ENCODE assay signal across 13 cellular contexts in the genomic region with DNA sequence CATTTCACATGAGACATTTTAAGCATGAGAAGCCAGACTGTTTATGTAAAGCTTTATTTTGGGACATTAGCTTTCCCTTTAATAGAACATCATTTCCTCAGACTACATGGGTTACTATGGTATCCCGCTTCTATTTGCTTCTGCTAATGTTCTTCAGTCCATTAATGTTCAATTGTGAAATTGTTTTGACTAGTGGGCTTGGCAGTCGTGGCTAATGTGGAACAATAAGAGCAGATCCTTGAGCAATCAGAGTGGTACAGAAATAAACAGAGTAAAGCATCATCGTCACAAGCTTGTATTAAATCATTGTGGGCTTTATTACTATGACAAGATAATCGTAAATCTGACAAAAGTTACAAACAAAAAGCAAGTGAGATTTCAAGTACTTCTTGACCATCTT.
A peak's percentile ranks its signal among the peaks of the same experiment; 100 is the strongest.
DNase-seq lines count a peak whose midpoint lies in the region; ATAC-seq and TF ChIP-seq lines count a peak whose summit lies in the region.
"Had no signal": no experiment of that assay in that cellular context is flagged by ENCODE, and none has a peak within 500 bp of the region (broad histone marks: within the 10 kb centered on the region; RNA-seq: fewer than 3 reads in every experiment).

No MANE protein-coding gene starts in this region.

- H3K4me3 ChIP-seq in suprapubic skin (no peak overlapping the region), mesendoderm (ENCODE audit: low read length) (no peak overlapping the region)
- H3K4me3 ChIP-seq: skin epidermis had no signal

- no peak overlapping the region for H4K8ac ChIP-seq in mesendoderm (ENCODE audit: low read depth, low read length)

- H3K4me2 ChIP-seq in mesendoderm (ENCODE audit: low read length), result no peak overlapping the region

- H3K18ac ChIP-seq in mesendoderm (ENCODE audit: low read length), result no peak overlapping the region

- H3K23ac ChIP-seq in mesendoderm (ENCODE audit: low read length), result no peak overlapping the region

- H3K27me3 ChIP-seq in suprapubic skin (no peaks in the 10 kb centered on the region), mesendoderm (ENCODE audit: insufficient read depth, low read length, poor library complexity) (no peaks in the 10 kb centered on the region)

- no peak for TF ChIP-seq CTCF in suprapubic skin (IDR thresholded peaks at IDR 0.05)

- no peak overlapping the region for H2BK15ac ChIP-seq in mesendoderm (replicated peaks; ENCODE audit: low read depth)

- no peak overlapping the region for H2AK5ac ChIP-seq in mesendoderm (ENCODE audit: low read length)

- H3K79me2 ChIP-seq in mesendoderm (ENCODE audit: control insufficient read depth, insufficient read depth, low read length), result no peaks in the 10 kb centered on the region

- no peak for TF ChIP-seq EP300 in suprapubic skin (IDR thresholded peaks at IDR 0.05)

- H3K4me1 ChIP-seq in suprapubic skin (no peaks in the 10 kb centered on the region), mesendoderm (ENCODE audit: control insufficient read depth, low read depth, low read length) (no peaks in the 10 kb centered on the region)

- H2BK120ac ChIP-seq in mesendoderm (ENCODE audit: low read depth, low read length), result no peak overlapping the region

- no peak overlapping the region for H3K4ac ChIP-seq in mesendoderm (ENCODE audit: low read depth, low read length)

- peak overlapping the region; percentile 46 for H3K27ac ChIP-seq in suprapubic skin
- H3K27ac ChIP-seq in mesendoderm (ENCODE audit: low read depth, low read length), result no peak overlapping the region

- no peak for TF ChIP-seq POLR2A in suprapubic skin (IDR thresholded peaks at IDR 0.05)

- WGBS in suprapubic skin, result 54% methylated on average over 4 of the region's 4 CpGs
- no CpG with 5 or more reads among the region's 4 CpGs for WGBS in mesendoderm (ENCODE audit: extremely low coverage, insufficient coverage, low lambda C conversion rate)

- H3K56ac ChIP-seq in mesendoderm (ENCODE audit: low read length), result no peak overlapping the region

- DNase-seq in NCI-H2196 (lab: John Stamatoyannopoulos, UW; ENCODE audit: unreplicated experiment), result peak; percentile 13
- DNase-seq in NCI-H2196 treated with DMSO at 0.1 percent for 48 hours (lab: John Stamatoyannopoulos, UW; ENCODE audit: unreplicated experiment), result no peak
- peak; percentile 85 for DNase-seq in NCI-H446 treated with DMSO at 0.1 percent for 48 hours (lab: John Stamatoyannopoulos, UW)
- DNase-seq in fibroblast of peridontal ligament (ENCODE audit: extremely low read depth), result peak; percentile 68
- DNase-seq in suprapubic skin (ENCODE audit: low spot score in 2 of 2), result no peak
- no peak for DNase-seq in mesendoderm
- DNase-seq in HuH-7.5 (ENCODE audit: low spot score), result no peak
- DNase-seq in left lobe of liver (ENCODE audit: low spot score), result no peak
- DNase-seq: 8988T; activated CD4-positive, alpha-beta T cell treated with anti-CD3 and anti-CD28 coated beads, Interleukin-2, amount 50 U/mL, for 4 hours; activated naive CD4-positive, alpha-beta T cell treated with Interleukin-2 at 50 U/mL for 16 hours; NCI-H526 had no signal

- H3K9me3 ChIP-seq in suprapubic skin, result no peaks in the 10 kb centered on the region

- no peak overlapping the region for H4K5ac ChIP-seq in mesendoderm (ENCODE audit: low read length)

- no peak overlapping the region for H2BK5ac ChIP-seq in mesendoderm (ENCODE audit: low read length)

- H3K79me1 ChIP-seq in mesendoderm (ENCODE audit: low read length), result no peaks in the 10 kb centered on the region

- H3K36me3 ChIP-seq in suprapubic skin (no peaks in the 10 kb centered on the region), mesendoderm (ENCODE audit: control insufficient read depth, insufficient read depth, low read length) (no peaks in the 10 kb centered on the region)

- ATAC-seq in left lobe of liver, result no peak

- H3K9ac ChIP-seq in mesendoderm (ENCODE audit: low read length), result no peak overlapping the region

Comparison
In these comparisons a context has a peak if more than half of its experiments do, and no peak if none do; other contexts are left out.
1. DNase-seq: peak in NCI-H2196 (single experiment), NCI-H446 treated with DMSO at 0.1 percent for 48 hours (single experiment) and fibroblast of peridontal ligament (single experiment); none in NCI-H2196 treated with DMSO at 0.1 percent for 48 hours (single experiment), suprapubic skin (0 of 2), mesendoderm (single experiment), HuH-7.5 (single experiment) and left lobe of liver (single experiment).